ENCODE assay signal across 21 cellular contexts in the genomic region with DNA sequence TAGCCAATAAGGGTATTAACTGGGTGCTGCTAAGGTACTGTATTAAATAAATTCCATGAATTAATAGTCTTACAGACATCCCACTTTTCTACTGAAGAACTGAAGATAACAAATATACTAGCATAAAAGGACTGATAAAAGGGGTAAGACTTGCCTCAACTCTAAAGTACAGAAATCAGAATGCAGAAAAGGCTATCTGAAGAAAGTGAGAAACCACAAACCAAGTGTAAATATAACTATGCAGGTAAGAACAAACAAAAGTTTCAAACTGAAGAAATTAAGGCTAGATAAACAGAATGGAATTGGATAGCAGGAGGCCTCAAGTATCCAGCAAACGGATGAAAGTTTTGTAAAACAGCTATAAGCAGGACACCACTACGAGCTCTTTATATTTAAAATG. TPM values are rescaled to one million over a fixed set of nuclear protein-coding genes. Genes with fewer than 3 reads are reported as not detected.
A peak's percentile ranks its signal among the peaks of the same experiment; 100 is the strongest.
DNase-seq lines count a peak whose midpoint lies in the region; ATAC-seq, FAIRE-seq and TF ChIP-seq lines count a peak whose summit lies in the region.
"Had no signal": no experiment of that assay in that cellular context is flagged by ENCODE, and none has a peak within 500 bp of the region (broad histone marks: within the 10 kb centered on the region; RNA-seq: fewer than 3 reads in every experiment).

No MANE protein-coding gene starts in this region.

- TF ChIP-seq CTCF in type B pancreatic cell (conservative IDR thresholded peaks at IDR 0.05), result no peak

- no peak overlapping the region for H3K4me3 Mint-ChIP-seq in T-helper 17 cell
- H3K4me3 Mint-ChIP-seq in type B pancreatic cell, result no peak overlapping the region
- H3K4me3 Mint-ChIP-seq: CD14-positive monocyte, T-cell had no signal

- ATAC-seq in GM21526 (IDR thresholded peaks at IDR 0.05; ENCODE audit: low FRiP score, unreplicated experiment) (peak; percentile 59), HG02884 (IDR thresholded peaks at IDR 0.05; ENCODE audit: unreplicated experiment) (peak; percentile 58), T-helper 17 cell (no peak), HG03097 (IDR thresholded peaks at IDR 0.05; ENCODE audit: low FRiP score, unreplicated experiment) (no peak)
- ATAC-seq: Panc1, T-cell had no signal

- no peaks in the 10 kb centered on the region for H3K9me3 ChIP-seq in T-helper 17 cell (ENCODE audit: control insufficient read depth, low read length, poor library complexity, severe bottlenecking)
- H3K9me3 ChIP-seq: SK-N-SH had no signal

- H3K36me3 Mint-ChIP-seq in T-helper 17 cell (ENCODE audit: low read depth) (peaks cover 6% of the 10 kb centered on the region), type B pancreatic cell (peaks cover 28% of the 10 kb centered on the region)

- H3K27me3 Mint-ChIP-seq in T-helper 17 cell (no peaks in the 10 kb centered on the region), type B pancreatic cell (no peaks in the 10 kb centered on the region)
- H3K27me3 Mint-ChIP-seq: T-cell had no signal

- DNase-seq in GM18507 (ENCODE audit: extremely low spot score, insufficient read length, low read depth) (no peak), T-helper 17 cell (no peak), type B pancreatic cell (ENCODE audit: extremely low spot score, unreplicated experiment) (no peak)
- DNase-seq in activated T-cell treated with anti-CD3 and anti-CD28 coated beads, Interleukin-2, amount 50 U/mL, for 1 hour, result no peak
- DNase-seq: AML-193, COR-L47, GF-D8, IMR-90, Kasumi-1, NCI-H1105, NCI-H1694, NCI-H2227 treated with DMSO at 0.1 percent for 48 hours, NCI-H524 treated with DMSO at 0.1 percent for 48 hours, SK-N-SH, T-cell had no signal

- peaks cover 6% of the 10 kb centered on the region for H3K4me1 Mint-ChIP-seq in T-helper 17 cell
- peaks cover under 1% of the 10 kb centered on the region for H3K4me1 Mint-ChIP-seq in type B pancreatic cell (ENCODE audit: unreplicated experiment)
- H3K4me1 Mint-ChIP-seq: CD14-positive monocyte had no signal

- H3K9me3 Mint-ChIP-seq in type B pancreatic cell, result no peaks in the 10 kb centered on the region
- H3K9me3 Mint-ChIP-seq: CD14-positive monocyte, T-cell had no signal

- peak overlapping the region; percentile 14 for H3K27ac Mint-ChIP-seq in T-helper 17 cell
- H3K27ac Mint-ChIP-seq in type B pancreatic cell, result no peak overlapping the region
- H3K27ac Mint-ChIP-seq: CD14-positive monocyte, T-cell had no signal

- peak; percentile 31 for FAIRE-seq in GM18507 (lab: Jason Lieb, UNC)
- FAIRE-seq: GM12892 had no signal

RNA-seq across cellular contexts. Expression of a gene that starts 29.5 kb away (rescaled TPM):
- total RNA-seq in T-helper 17 cell (10 to 100 TPM; 65.1 to 71.3 TPM), type B pancreatic cell (ENCODE audit: low replicate concordance) (13.0 and 22.9 TPM in 2 replicates)

Comparison
In these comparisons a context has a peak if more than half of its experiments do, and no peak if none do; other contexts are left out.
1. ATAC-seq: peak in GM21526 (single experiment) and HG02884 (single experiment); none in T-helper 17 cell (single experiment) and HG03097 (single experiment).